Comparison of ENCODE assay signal across 8 cellular contexts in genomic region chr1:35555601-35556477, GRCh38. TPM values are rescaled to one million over a fixed set of nuclear protein-coding genes. Genes with fewer than 3 reads are reported as not detected.
DNase-seq lines count a peak whose midpoint lies in the region; ATAC-seq and TF ChIP-seq lines count a peak whose summit lies in the region.

No MANE protein-coding gene starts in this region.

- H3K36me3 ChIP-seq in Panc1 (ENCODE audit: control insufficient read depth, insufficient read depth, low read length) (peaks cover 8% of the 10 kb centered on the region; the same call in 1 of the 2 replicates), esophagus muscularis mucosa (peaks cover 9 to 34% (median 27%) of the 10 kb centered on the region in 4 donors), skeletal muscle satellite cell (ENCODE audit: insufficient read depth, low read length) (peaks cover 21% of the 10 kb centered on the region)

- 40% methylated on average over 10 of the region's 10 CpGs for WGBS in esophagus muscularis mucosa

- POLR2A ChIA-PET in Panc1 (lab: Charles Lee) = no interaction called here

- DNase-seq in GM12865 (ENCODE audit: low read depth) (no peak), Panc1 (ENCODE audit: low read depth, low spot score) (no peak), esophagus muscularis mucosa (ENCODE audit: extremely low spot score) (no peak), ureter (ENCODE audit: low spot score) (no peak)

- TF ChIP-seq CTCF in 22Rv1 (IDR thresholded peaks at IDR 0.05) (no peak), GM12865 (IDR thresholded peaks at IDR 0.05; ENCODE audit: insufficient read depth, low read depth, low read length, missing control alignments) (no peak), Panc1 (IDR thresholded peaks at IDR 0.05) (no peak), esophagus muscularis mucosa (IDR thresholded peaks at IDR 0.05) (no peak)

- no peaks in the 10 kb centered on the region for H3K27me3 ChIP-seq in Panc1 (ENCODE audit: control insufficient read depth, insufficient read depth, low read length)
- peaks cover 0 to 5% (median 0%) of the 10 kb centered on the region in 4 donors for H3K27me3 ChIP-seq in esophagus muscularis mucosa
- no peaks in the 10 kb centered on the region for H3K27me3 ChIP-seq in skeletal muscle satellite cell (ENCODE audit: control insufficient read depth, insufficient read depth, low read length)

- ATAC-seq in Panc1 (no peak), GM21717 (IDR thresholded peaks at IDR 0.05; ENCODE audit: unreplicated experiment) (no peak), GM18511 (IDR thresholded peaks at IDR 0.05; ENCODE audit: unreplicated experiment) (no peak)

- H3K4me1 ChIP-seq in Panc1 (ENCODE audit: control insufficient read depth, insufficient read depth, low read length) (peaks cover 32% of the 10 kb centered on the region), esophagus muscularis mucosa (peaks cover 50 to 72% (median 67%) of the 10 kb centered on the region in 4 donors), skeletal muscle satellite cell (ENCODE audit: control insufficient read depth, insufficient read depth, low read length) (peaks cover 45% of the 10 kb centered on the region)

- in situ Hi-C loops in Panc1 (cut with HindIII; ENCODE audit: low pct_unique_long_range_greater_than_20kb, low sequenced_read_pairs) = no loop called here

- peak overlapping the region; percentile 90 for H3K9ac ChIP-seq in skeletal muscle satellite cell (ENCODE audit: low read depth, low read length)

- H3K9me3 ChIP-seq in Panc1 (ENCODE audit: control insufficient read depth, insufficient read depth, low read depth, low read length) = no peaks in the 10 kb centered on the region
- no peaks in the 10 kb centered on the region for H3K9me3 ChIP-seq in esophagus muscularis mucosa
- H3K9me3 ChIP-seq in skeletal muscle satellite cell (replicated peaks; ENCODE audit: low read length) = no peaks in the 10 kb centered on the region

- H3K27ac ChIP-seq in 22Rv1 (peak overlapping the region; percentile 90), Panc1 (ENCODE audit: low read length) (peak overlapping the region; percentile 94), esophagus muscularis mucosa (replicated peaks in 1 of 4) (peak overlapping the region in 1 of 4 donors; percentile 98)

- H3K4me2 ChIP-seq in skeletal muscle satellite cell (ENCODE audit: low read length) = peak overlapping the region; percentile 96

- H3K4me3 ChIP-seq in GM12865 (ENCODE audit: low read depth, low read length) = peak overlapping the region; percentile 87
- peak overlapping the region; percentile 87 to 97 for H3K4me3 ChIP-seq in Panc1 (ENCODE audit: low read depth in 2 of 2, low read length in 2 of 2)
- H3K4me3 ChIP-seq in esophagus muscularis mucosa = peak overlapping the region; percentile 94 to 98 (median 96)
- peak overlapping the region; percentile 79 for H3K4me3 ChIP-seq in skeletal muscle satellite cell (ENCODE audit: low read length)

- no peak for TF ChIP-seq EP300 in esophagus muscularis mucosa (IDR thresholded peaks at IDR 0.05)

- CTCF ChIA-PET in Panc1 (lab: Charles Lee) = no interaction called here

- TF ChIP-seq POLR2A in esophagus muscularis mucosa (IDR thresholded peaks at IDR 0.05; ENCODE audit: low read depth) = no peak

- intact Hi-C loops in Panc1 (cut with micrococcal nuclease; ENCODE audit: unreplicated experiment) (no loop called here), esophagus muscularis mucosa (cut with DNase I) (loop anchor here (5.0 kb wide), 1 partner anchor 364 kb away; the partner anchor contains the start of gene SFPQ)

- BruUV-seq in Panc1 (replicated peaks; lab: Mats Ljungman, UMichigan) = no TSS peak

RNA-seq across cellular contexts. Expression of gene KIAA0319L, which starts 1.4 kb away (rescaled TPM):
- total RNA-seq in Panc1 (2021; ENCODE audit: unreplicated experiment) (60.0 TPM), esophagus muscularis mucosa (10 to 100 TPM; 28.5 to 35.7 (median 32.7) TPM), ureter (74.6 TPM)
- polyA plus RNA-seq in Panc1 (2012; ENCODE audit: insufficient read length) = 42.7 TPM
- 28.4 and 42.8 TPM in 2 replicates for total RNA-seq in skeletal muscle satellite cell (2012; rRNA removed)

RNA-seq across cellular contexts. Expression of gene NCDN, which starts 1.8 kb away (rescaled TPM):
- total RNA-seq in Panc1 (2021; ENCODE audit: unreplicated experiment) (64.1 TPM), esophagus muscularis mucosa (10 to 100 TPM; 22.4 to 40.4 (median 29.2) TPM), ureter (27.1 TPM)
- 75.4 TPM for polyA plus RNA-seq in Panc1 (2012; ENCODE audit: insufficient read length)
- total RNA-seq in skeletal muscle satellite cell (2012; rRNA removed) = 38.9 and 43.6 TPM in 2 replicates

RNA-seq across cellular contexts. Expression of gene TFAP2E, which starts 17.3 kb away (rescaled TPM):
- total RNA-seq in Panc1 (2021; ENCODE audit: unreplicated experiment) (3.2 TPM), esophagus muscularis mucosa (under 1 TPM in 3 of 4 donors, not detected in 1; 0.33 to 0.71 (median 0.63) TPM), ureter (1.2 TPM)
- polyA plus RNA-seq in Panc1 (2012; ENCODE audit: insufficient read length) = 2.9 TPM
- total RNA-seq in skeletal muscle satellite cell (2012; rRNA removed) = not detected in 2 replicates
